In genomic region chr19:4633140-4633967, GRCh38 we compare ENCODE assay signal across 8 cellular contexts. TPM values are rescaled to one million over a fixed set of nuclear protein-coding genes. Genes with fewer than 3 reads are reported as not detected.
DNase-seq lines count a peak whose midpoint lies in the region; ATAC-seq and TF ChIP-seq lines count a peak whose summit lies in the region.

No MANE protein-coding gene starts in this region.

- TF ChIP-seq CTCF in progenitor cell of endocrine pancreas (IDR thresholded peaks at IDR 0.05; ENCODE audit: unreplicated experiment) = peak; percentile 74

- H3K4me3 Mint-ChIP-seq in activated naive CD4-positive, alpha-beta T cell treated with anti-CD3 and anti-CD28 coated beads for 36 hours = no peak overlapping the region
- H3K4me3 Mint-ChIP-seq in progenitor cell of endocrine pancreas (ENCODE audit: low read depth) = no peak overlapping the region

- CTCF ChIA-PET in activated naive CD4-positive, alpha-beta T cell treated with anti-CD3 and anti-CD28 coated beads for 36 hours (lab: Charles Lee) = interaction anchor here (0.6 to 4.0 kb wide), 19 partner anchors 8 to 281 kb away, joined by 3 to 35 read pairs (median 4); no protein-coding TSS in a partner anchor

- ATAC-seq in Right ventricle myocardium inferior = peak; percentile 69
- no peak for ATAC-seq in HG03095 (IDR thresholded peaks at IDR 0.05; ENCODE audit: unreplicated experiment)
- no peak for ATAC-seq in HG03108 (IDR thresholded peaks at IDR 0.05; ENCODE audit: unreplicated experiment)

- H3K27ac Mint-ChIP-seq in activated naive CD4-positive, alpha-beta T cell treated with anti-CD3 and anti-CD28 coated beads for 36 hours = peak overlapping the region; percentile 48
- peak overlapping the region; percentile 86 for H3K27ac Mint-ChIP-seq in progenitor cell of endocrine pancreas

- intact Hi-C loops in activated naive CD4-positive, alpha-beta T cell treated with anti-CD3 and anti-CD28 coated beads for 36 hours (cut with micrococcal nuclease) = no loop called here
- intact Hi-C loops in Right ventricle myocardium inferior (cut with DNase I) = no loop called here

- DNase-seq in D341Med (ENCODE audit: low spot score) (peak; percentile 72), HUDEP-2 (lab: John Stamatoyannopoulos, UW; ENCODE audit: unreplicated experiment in 76 of 76) (peak in 70 of 76 experiments; percentile 29 to 91 (median 62)), RPMI8226 (peak; percentile 84), Right ventricle myocardium inferior (ENCODE audit: missing footprints) (no peak), progenitor cell of endocrine pancreas (ENCODE audit: low spot score, unreplicated experiment) (peak; percentile 47)
- peak; percentile 67 for DNase-seq in activated naive CD4-positive, alpha-beta T cell treated with anti-CD3 and anti-CD28 coated beads for 36 hours

- no peaks in the 10 kb centered on the region for H3K27me3 Mint-ChIP-seq in activated naive CD4-positive, alpha-beta T cell treated with anti-CD3 and anti-CD28 coated beads for 36 hours (ENCODE audit: low read depth)
- H3K27me3 Mint-ChIP-seq in progenitor cell of endocrine pancreas = peaks cover 23% of the 10 kb centered on the region

- no peaks in the 10 kb centered on the region for H3K9me3 Mint-ChIP-seq in activated naive CD4-positive, alpha-beta T cell treated with anti-CD3 and anti-CD28 coated beads for 36 hours
- no peaks in the 10 kb centered on the region for H3K9me3 Mint-ChIP-seq in progenitor cell of endocrine pancreas (ENCODE audit: low read depth)

- H3K4me1 Mint-ChIP-seq in activated naive CD4-positive, alpha-beta T cell treated with anti-CD3 and anti-CD28 coated beads for 36 hours (ENCODE audit: low read depth) = peaks cover 13% of the 10 kb centered on the region
- peaks cover 2% of the 10 kb centered on the region for H3K4me1 Mint-ChIP-seq in progenitor cell of endocrine pancreas (ENCODE audit: low read depth)

- H3K36me3 Mint-ChIP-seq in activated naive CD4-positive, alpha-beta T cell treated with anti-CD3 and anti-CD28 coated beads for 36 hours (ENCODE audit: low read depth) = no peaks in the 10 kb centered on the region
- H3K36me3 Mint-ChIP-seq in progenitor cell of endocrine pancreas (ENCODE audit: insufficient read depth) = no peaks in the 10 kb centered on the region

RNA-seq across cellular contexts. Expression of gene TNFAIP8L1, which starts 6.0 kb away (rescaled TPM):
- 10 to 100 TPM; 19.9 to 20.4 TPM for total RNA-seq in activated naive CD4-positive, alpha-beta T cell treated with anti-CD3 and anti-CD28 coated beads for 36 hours
- 4.4 TPM for total RNA-seq in Right ventricle myocardium inferior
- total RNA-seq in progenitor cell of endocrine pancreas = 7.3 and 8.5 TPM in 2 replicates

RNA-seq across cellular contexts. Expression of gene MYDGF, which starts 36.8 kb away (rescaled TPM):
- 10 to 100 TPM; 43.5 to 45.5 TPM for total RNA-seq in activated naive CD4-positive, alpha-beta T cell treated with anti-CD3 and anti-CD28 coated beads for 36 hours
- 29.8 TPM for total RNA-seq in Right ventricle myocardium inferior
- total RNA-seq in progenitor cell of endocrine pancreas = 42.5 and 45.9 TPM in 2 replicates
